In the genomic region with DNA sequence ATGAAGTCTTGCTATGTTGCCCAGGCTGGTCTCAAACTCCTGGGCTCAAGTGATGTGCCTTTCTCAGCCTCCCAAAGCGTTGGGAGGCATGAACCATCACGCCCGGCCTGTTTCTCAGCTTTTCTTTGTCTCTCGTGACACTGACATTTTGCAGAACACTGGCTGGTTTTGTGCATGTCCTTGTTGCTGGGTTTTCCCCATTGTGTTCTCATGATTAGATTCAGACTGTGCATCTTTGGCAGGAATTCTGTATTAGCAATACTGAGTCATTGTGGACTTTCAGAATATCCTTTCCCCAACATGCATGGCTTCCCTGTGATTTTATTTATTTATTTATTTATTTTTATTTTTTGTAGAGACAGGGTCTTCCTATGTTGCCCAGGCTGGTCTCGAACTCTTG, we compare ENCODE assay signal across 15 cellular contexts.
DNase-seq lines count a peak whose midpoint lies in the region; ATAC-seq and TF ChIP-seq lines count a peak whose summit lies in the region.
"Had no signal": no experiment of that assay in that cellular context is flagged by ENCODE, and none has a peak within 500 bp of the region (broad histone marks: within the 10 kb centered on the region; RNA-seq: fewer than 3 reads in every experiment).

No MANE protein-coding gene starts in this region.

- no peaks in the 10 kb centered on the region for H3K9me3 ChIP-seq in MG63
- H3K9me3 ChIP-seq: BLaER1 treated with 17β-estradiol and CSF1 and Interleukin-3, amounts not matched to agents 10 nM and 100 nM; prostate gland; transverse colon had no signal

- H3K27me3 ChIP-seq in MG63 = peaks cover 12% of the 10 kb centered on the region
- H3K27me3 ChIP-seq: BLaER1 treated with 17β-estradiol and CSF1 and Interleukin-3, amounts not matched to agents 10 nM and 100 nM; transverse colon had no signal

- DNase-seq in AG20443 (ENCODE audit: low spot score) (peak; percentile 71), MG63 (peak; percentile 22), choroid plexus epithelial cell (ENCODE audit: low read depth) (peak; percentile 52), lung microvascular endothelial cell (ENCODE audit: low read depth in 2 of 2) (peak; percentile 11 to 56)
- DNase-seq: activated CD8-positive, alpha-beta memory T cell treated with anti-CD3 and anti-CD28 coated beads for 24 hours; activated gamma-delta T cell; central memory CD4-positive, alpha-beta T cell; NCI-H2081 treated with DMSO at 0.1 percent for 48 hours; transverse colon had no signal

- no peak for ATAC-seq in HG03521 (IDR thresholded peaks at IDR 0.05; ENCODE audit: unreplicated experiment)
- no peak for ATAC-seq in HG03045 (IDR thresholded peaks at IDR 0.05; ENCODE audit: unreplicated experiment)
- ATAC-seq in HG03378 (IDR thresholded peaks at IDR 0.05; ENCODE audit: unreplicated experiment) = no peak
- ATAC-seq in GM19467 (IDR thresholded peaks at IDR 0.05; ENCODE audit: unreplicated experiment) = no peak

- H3K4me3 ChIP-seq in MG63 = no peak overlapping the region
- no peak overlapping the region for H3K4me3 ChIP-seq in choroid plexus epithelial cell (ENCODE audit: low read depth, low read length)
- H3K4me3 ChIP-seq: BLaER1 treated with 17β-estradiol and CSF1 and Interleukin-3, amounts not matched to agents 10 nM and 100 nM; prostate gland; transverse colon had no signal

- H3K36me3 ChIP-seq in MG63 = no peaks in the 10 kb centered on the region
- H3K36me3 ChIP-seq: prostate gland, transverse colon had no signal

- no peak for TF ChIP-seq CTCF in choroid plexus epithelial cell (conservative IDR thresholded peaks at IDR 0.05; ENCODE audit: low read depth, low read length)
